26 cellular contexts compared by ENCODE assay signal in genomic region chr5:71946631-71947030, GRCh38.
"Had no signal": no experiment of that assay in that cellular context is flagged by ENCODE, and none has a peak within 500 bp of the region (broad histone marks: within the 10 kb centered on the region; RNA-seq: fewer than 3 reads in every experiment).

No MANE protein-coding gene starts in this region.

- ATAC-seq: left colon; left lung; lower lobe of right lung; naive thymus-derived CD8-positive, alpha-beta T cell; pancreas; right cardiac atrium; sciatic nerve; stimulated activated effector memory CD8-positive, alpha-beta T cell treated with anti-CD3 and anti-CD28 coated beads, Interleukin-12 subunit alpha, Interleukin-12 subunit beta, amount 100 ng/mL, for 72 hours had no signal

- H3K4me3 ChIP-seq: left lung, lower lobe of right lung, pancreas, prostate gland, spleen, suprapubic skin, thoracic aorta, tibial artery, uterus had no signal

- H3K36me3 ChIP-seq: left lung, lower lobe of right lung, pancreas, prostate gland, spleen, suprapubic skin, thoracic aorta, tibial artery, uterus had no signal

- FAIRE-seq: islet of Langerhans, kidney, pancreas, small intestine had no signal

- H3K27me3 ChIP-seq: left lung, pancreas, spleen, suprapubic skin, tibial artery, uterus had no signal

- H3K9me3 ChIP-seq: lower lobe of right lung, pancreas, prostate gland, suprapubic skin, thoracic aorta, uterus had no signal

- DNase-seq: hypothalamus; immature natural killer cell; kidney; left colon; left lung; lower lobe of right lung; mammary epithelial cell; mesenchymal stem cell; naive thymus-derived CD8-positive, alpha-beta T cell; nucleus accumbens; pancreas; posterior cingulate gyrus; retina; right cardiac atrium; small intestine; spleen; stimulated activated CD4-positive, alpha-beta T cell treated with anti-CD3 and anti-CD28 coated beads, Interleukin-4, amount 100 ng/mL, for 24 hours; stimulated activated naive CD4-positive, alpha-beta T cell; tibial artery; uterus had no signal

- H3K4me1 ChIP-seq: left lung, lower lobe of right lung, pancreas, prostate gland, spleen, suprapubic skin, tibial artery, uterus had no signal

- H3K27ac ChIP-seq: left lung, lower lobe of right lung, pancreas, prostate gland, spleen, suprapubic skin, thoracic aorta, tibial artery, uterus had no signal
